ENCODE assay signal across 13 cellular contexts in genomic region chr10:132521041-132521465, GRCh38. TPM values are rescaled to one million over a fixed set of nuclear protein-coding genes. Genes with fewer than 3 reads are reported as not detected.
DNase-seq lines count a peak whose midpoint lies in the region; ATAC-seq and TF ChIP-seq lines count a peak whose summit lies in the region.
"Had no signal": no experiment of that assay in that cellular context is flagged by ENCODE, and none has a peak within 500 bp of the region (broad histone marks: within the 10 kb centered on the region; RNA-seq: fewer than 3 reads in every experiment).

No MANE protein-coding gene starts in this region.

- DNase-seq in CD14-positive monocyte (ENCODE audit: low spot score) (peak; percentile 19), ascending aorta (ENCODE audit: low spot score in 2 of 2) (peak in 1 of 2 donors; percentile 63), islet precursor cell (peak; percentile 44), gastrocnemius medialis (peak in 1 of 2 donors; percentile 14), NCI-H526 (lab: John Stamatoyannopoulos, UW) (no peak)
- DNase-seq: activated CD8-positive, alpha-beta memory T cell treated with anti-CD3 and anti-CD28 coated beads for 24 hours; NCI-H1417 treated with DMSO at 0.1 percent for 48 hours; stimulated activated CD4-positive, alpha-beta T cell treated with anti-CD3 and anti-CD28 coated beads, Interleukin-4, amount 100 ng/mL, for 24 hours had no signal

- H3K27me3 ChIP-seq in ascending aorta (no peaks in the 10 kb centered on the region), gastrocnemius medialis (no peaks in the 10 kb centered on the region)

- in situ Hi-C loops in gastrocnemius medialis (cut with MboI; ENCODE audit: low sequenced_read_pairs in 4 of 4), result no loop called here

- H3K36me3 ChIP-seq in ascending aorta (no peaks in the 10 kb centered on the region), gastrocnemius medialis (no peaks in the 10 kb centered on the region)

- TF ChIP-seq CTCF in CD14-positive monocyte (IDR thresholded peaks at IDR 0.05), result no peak
- TF ChIP-seq CTCF in ascending aorta (IDR thresholded peaks at IDR 0.05), result no peak
- no peak for TF ChIP-seq CTCF in gastrocnemius medialis (IDR thresholded peaks at IDR 0.05 in 4 of 5, conservative IDR thresholded peaks at IDR 0.05 in 1 of 5)

- H3K4me3 Mint-ChIP-seq in CD14-positive monocyte, result no peak overlapping the region
- H3K4me3 Mint-ChIP-seq: central memory CD8-positive, alpha-beta T cell had no signal

- peaks cover 6 to 24% (median 24%) of the 10 kb centered on the region in 3 donors for H3K27me3 Mint-ChIP-seq in CD14-positive monocyte (ENCODE audit: low read depth in 3 of 3)

- H3K4me1 ChIP-seq in ascending aorta (peaks cover 24 to 52% of the 10 kb centered on the region in 2 donors), gastrocnemius medialis (peaks cover 46 to 50% of the 10 kb centered on the region in 2 donors)

- H3K27ac Mint-ChIP-seq in CD14-positive monocyte, result no peak overlapping the region

- H3K27ac ChIP-seq in ascending aorta (peak overlapping the region; percentile 97), gastrocnemius medialis (peak overlapping the region; percentile 86 to 93 (median 88))
- H3K27ac ChIP-seq: KMS-11 had no signal

- no peak for TF ChIP-seq POLR2A in gastrocnemius medialis (IDR thresholded peaks at IDR 0.05)

- peaks cover 19% of the 10 kb centered on the region for H3K4me1 Mint-ChIP-seq in CD14-positive monocyte
- H3K4me1 Mint-ChIP-seq: central memory CD8-positive, alpha-beta T cell had no signal

- H3K9me3 ChIP-seq in ascending aorta (no peaks in the 10 kb centered on the region), gastrocnemius medialis (no peaks in the 10 kb centered on the region)

- intact Hi-C loops in CD14-positive monocyte (cut with micrococcal nuclease), result loop anchor here in 1 of 2 donors (5.0 kb wide), 1 partner anchor 59 kb away; no protein-coding TSS in a partner anchor
- intact Hi-C loops in ascending aorta (cut with DNase I), result no loop called here
- intact Hi-C loops in gastrocnemius medialis (cut with DNase I; ENCODE audit: low total_unique reads), result no loop called here

- ATAC-seq in gastrocnemius medialis (no peak), HG03196 (IDR thresholded peaks at IDR 0.05; ENCODE audit: unreplicated experiment) (no peak), HG02840 (IDR thresholded peaks at IDR 0.05; ENCODE audit: low FRiP score, unreplicated experiment) (no peak), GM18498 (IDR thresholded peaks at IDR 0.05; ENCODE audit: unreplicated experiment) (no peak)

- H3K4me3 ChIP-seq in ascending aorta (no peak overlapping the region), gastrocnemius medialis (no peak overlapping the region)

- H3K36me3 Mint-ChIP-seq in CD14-positive monocyte, result no peaks in the 10 kb centered on the region

- H3K9me3 Mint-ChIP-seq in CD14-positive monocyte, result peaks cover 0 to 3% (median 0%) of the 10 kb centered on the region in 7 donors
- H3K9me3 Mint-ChIP-seq: central memory CD8-positive, alpha-beta T cell had no signal

RNA-seq across cellular contexts. Expression of gene INPP5A, which starts 16.5 kb away (rescaled TPM):
- polyA plus RNA-seq in CD14-positive monocyte, result 1 to 10 TPM in 1 of 2 donors, under 1 TPM in 1; 0.87 to 2.9 TPM
- total RNA-seq in ascending aorta (81.2 TPM), gastrocnemius medialis (100 to 1,000 TPM in 2 of 4 donors, 10 to 100 TPM in 2; 74.9 to 107 (median 92.4) TPM)

Comparison
In these comparisons a context has a peak if more than half of its experiments do, and no peak if none do; other contexts are left out.
1. DNase-seq: peak in CD14-positive monocyte (single experiment) and islet precursor cell (single experiment); none in NCI-H526 (0 of 2).